ENCODE assay signal across 19 cellular contexts in the genomic region with DNA sequence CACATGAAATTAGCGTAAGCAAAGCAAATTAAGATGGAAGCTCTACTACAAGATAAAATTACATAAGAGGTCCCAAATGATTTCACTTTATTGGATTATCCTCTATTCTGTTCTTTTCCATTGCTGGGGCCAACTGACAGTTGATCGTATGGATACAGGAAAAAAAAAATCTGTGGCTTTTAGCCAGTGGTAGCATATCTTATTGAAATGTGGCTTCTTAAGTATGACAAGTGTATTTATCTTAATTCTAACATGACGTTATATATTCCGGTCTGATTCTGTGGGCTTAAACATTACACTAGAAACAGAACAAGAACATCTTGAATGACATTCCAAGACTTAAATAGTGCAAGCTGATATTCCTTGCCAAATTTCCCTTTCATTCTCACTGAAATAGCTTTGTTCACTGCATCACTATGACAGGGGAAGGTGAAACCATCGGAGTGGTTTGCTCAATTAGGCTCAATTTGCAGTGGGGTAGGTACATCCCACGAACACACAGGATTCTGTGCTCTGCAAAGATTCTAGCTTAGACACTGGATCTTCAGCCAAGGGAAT.
A peak's percentile ranks its signal among the peaks of the same experiment; 100 is the strongest.
DNase-seq lines count a peak whose midpoint lies in the region; ATAC-seq and TF ChIP-seq lines count a peak whose summit lies in the region.
"Had no signal": no experiment of that assay in that cellular context is flagged by ENCODE, and none has a peak within 500 bp of the region (broad histone marks: within the 10 kb centered on the region; RNA-seq: fewer than 3 reads in every experiment).

No MANE protein-coding gene starts in this region.

- no peak overlapping the region for H3K4me3 Mint-ChIP-seq in mesothelial cell of epicardium

- H3K4me1 Mint-ChIP-seq in mesothelial cell of epicardium: peaks cover 13% of the 10 kb centered on the region

- no peaks in the 10 kb centered on the region for H3K9me2 ChIP-seq in Loucy (replicated peaks; ENCODE audit: low read depth, low read length)

- no peak for ATAC-seq in HG03045 (IDR thresholded peaks at IDR 0.05; ENCODE audit: unreplicated experiment)
- ATAC-seq: K562 had no signal

- H3K27me3 ChIP-seq in A673 (replicated peaks; ENCODE audit: insufficient read depth, low read depth, low read length, poor library complexity) (no peaks in the 10 kb centered on the region), Loucy (ENCODE audit: insufficient read depth, low read length, poor library complexity, severe bottlenecking) (no peaks in the 10 kb centered on the region), HAP-1 (ENCODE audit: low read depth) (no peaks in the 10 kb centered on the region)
- H3K27me3 ChIP-seq: BE2C, SJSA1 had no signal

- TF ChIP-seq CTCF in A673 (conservative IDR thresholded peaks at IDR 0.05; ENCODE audit: low read depth, low read length): no peak
- TF ChIP-seq CTCF in Loucy (conservative IDR thresholded peaks at IDR 0.05; ENCODE audit: low read length): no peak
- no peak for TF ChIP-seq CTCF in mesothelial cell of epicardium (IDR thresholded peaks at IDR 0.05; ENCODE audit: unreplicated experiment)

- peaks cover 32% of the 10 kb centered on the region for H3K27me3 Mint-ChIP-seq in mesothelial cell of epicardium (ENCODE audit: low read depth)

- in situ Hi-C loops in HAP-1 (cut with MboI; ENCODE audit: low sequenced_read_pairs): no loop called here

- H3K4me1 ChIP-seq in A673 (ENCODE audit: insufficient read depth, low read length, poor library complexity, severe bottlenecking) (peaks cover 4% of the 10 kb centered on the region), Loucy (ENCODE audit: insufficient read depth, low read length, poor library complexity, severe bottlenecking) (peaks cover 21% of the 10 kb centered on the region), HAP-1 (no peaks in the 10 kb centered on the region)

- POLR2A ChIA-PET in A673 (lab: Charles Lee; ENCODE audit: low non-redundant PET): no interaction called here

- no peaks in the 10 kb centered on the region for H3K9me3 Mint-ChIP-seq in mesothelial cell of epicardium

- peak; percentile 74 for DNase-seq in A673 (ENCODE audit: low spot score)
- peak; percentile 40 for DNase-seq in astrocyte of the hippocampus (ENCODE audit: low read depth, low spot score)
- no peak for DNase-seq in mesothelial cell of epicardium (ENCODE audit: low spot score in 2 of 2, unreplicated experiment in 2 of 2)
- no peak for DNase-seq in activated CD4-positive, alpha-beta T cell treated with anti-CD3 and anti-CD28 coated beads for 4 hours
- DNase-seq in HAP-1 (ENCODE audit: low spot score in 2 of 2): no peak
- no peak for DNase-seq in islet precursor cell
- DNase-seq: 8988T, DMS53, GDM1, MM.1S, NCI-H1092 treated with DMSO at 0.1 percent for 48 hours, NCI-H1436 treated with DMSO at 0.1 percent for 48 hours, NCI-H1930, NCI-H774 had no signal

- peak overlapping the region; percentile 33 for H3K27ac ChIP-seq in A673 (ENCODE audit: low read depth, low read length, poor library complexity, severe bottlenecking)
- H3K27ac ChIP-seq: SJSA1 had no signal

- H3K4me3 ChIP-seq in A673 (ENCODE audit: low read depth, low read length, poor library complexity, severe bottlenecking) (no peak overlapping the region), Loucy (ENCODE audit: low read length, poor library complexity, severe bottlenecking) (no peak overlapping the region), HAP-1 (no peak overlapping the region)
- H3K4me3 ChIP-seq: K562, SJSA1 had no signal

- H3K36me3 ChIP-seq in A673 (ENCODE audit: insufficient read depth, low read length, poor library complexity, severe bottlenecking) (no peaks in the 10 kb centered on the region), Loucy (ENCODE audit: insufficient read depth, low read length) (peaks cover under 1% of the 10 kb centered on the region; the same call in 1 of the 2 replicates), HAP-1 (replicated peaks) (no peaks in the 10 kb centered on the region)
- H3K36me3 ChIP-seq: BE2C, SJSA1 had no signal

- H3K4me2 ChIP-seq in Loucy (ENCODE audit: low read depth, low read length, poor library complexity, severe bottlenecking): peak overlapping the region; percentile 24

- intact Hi-C loops in A673 (cut with micrococcal nuclease; ENCODE audit: unreplicated experiment): no loop called here

- H3K9ac ChIP-seq in Loucy (ENCODE audit: low read depth, low read length, poor library complexity, severe bottlenecking): no peak overlapping the region

- H3K27ac Mint-ChIP-seq in mesothelial cell of epicardium: peak overlapping the region; percentile 30

- no peak overlapping the region for H2AFZ ChIP-seq in Loucy (ENCODE audit: low read length)

- CTCF ChIA-PET in A673 (lab: Charles Lee): no interaction called here

- BruUV-seq in A673 (replicated peaks; lab: Mats Ljungman, UMichigan): no TSS peak

- H4K20me1 ChIP-seq in Loucy (ENCODE audit: insufficient read depth, low read length, poor library complexity, severe bottlenecking): no peaks in the 10 kb centered on the region

- no peaks in the 10 kb centered on the region for H3K79me2 ChIP-seq in Loucy (ENCODE audit: insufficient read depth, low read length)

- H3K36me3 Mint-ChIP-seq in mesothelial cell of epicardium: no peaks in the 10 kb centered on the region

- no peaks in the 10 kb centered on the region for H3F3A ChIP-seq in Loucy (ENCODE audit: low read depth)

- H3K9me3 ChIP-seq in A673 (ENCODE audit: low read depth, low read length, poor library complexity, severe bottlenecking) (no peaks in the 10 kb centered on the region), Loucy (ENCODE audit: insufficient read depth, low read depth, low read length) (no peaks in the 10 kb centered on the region), HAP-1 (no peaks in the 10 kb centered on the region)
- H3K9me3 ChIP-seq: BE2C, SJSA1 had no signal

Comparison
In these comparisons a context has a peak if more than half of its experiments do, and no peak if none do; other contexts are left out.
1. DNase-seq: peak in A673 (single experiment) and astrocyte of the hippocampus (single experiment); none in mesothelial cell of epicardium (0 of 2), activated CD4-positive, alpha-beta T cell treated with anti-CD3 and anti-CD28 coated beads for 4 hours (0 of 2), HAP-1 (0 of 2) and islet precursor cell (single experiment).